ENCODE assay signal across 7 cellular contexts in genomic region chr16:49441366-49441780, GRCh38.
DNase-seq lines count a peak whose midpoint lies in the region; ATAC-seq and TF ChIP-seq lines count a peak whose summit lies in the region.

No MANE protein-coding gene starts in this region.

- ATAC-seq in GM18873 (IDR thresholded peaks at IDR 0.05; ENCODE audit: low FRiP score, unreplicated experiment), result peak; percentile 96
- peak; percentile 98 for ATAC-seq in HG02852 (IDR thresholded peaks at IDR 0.05; ENCODE audit: unreplicated experiment)
- ATAC-seq in lung (ENCODE audit: insufficient read depth, low FRiP score), result no peak
- ATAC-seq in stimulated activated naive CD8-positive, alpha-beta T cell treated with anti-CD3 and anti-CD28 coated beads, Interleukin-15, Interleukin-2, amounts not matched to agents 100 U/mL and 50 U/mL, for 24 hours, result peak; percentile 79

- DNase-seq in NOMO-1 treated with dmso at 0.1 percent for 144 hours (lab: John Stamatoyannopoulos, UW; ENCODE audit: unreplicated experiment) (peak; percentile 26), lung (ENCODE audit: low spot score) (peak; percentile 30), AG20443 (ENCODE audit: low spot score) (no peak)
- peak; percentile 51 for DNase-seq in activated naive CD4-positive, alpha-beta T cell treated with anti-CD3 and anti-CD28 coated beads, Interleukin-2, amount 50 U/mL, for 16 hours
- DNase-seq in stimulated activated naive CD8-positive, alpha-beta T cell treated with anti-CD3 and anti-CD28 coated beads, Interleukin-15, Interleukin-2, amounts not matched to agents 100 U/mL and 50 U/mL, for 24 hours, result peak; percentile 62

- peaks cover 0 to 11% of the 10 kb centered on the region in 2 donors for H3K4me1 ChIP-seq in lung (ENCODE audit: control insufficient read depth in 2 of 2, insufficient read depth in 2 of 2, low read length in 2 of 2)

- 6 to 15% methylated on average over 18 of the region's 18 CpGs for WGBS in lung, 2 donors

- no peak for TF ChIP-seq CTCF in lung (IDR thresholded peaks at IDR 0.05; ENCODE audit: control extremely low read depth, extremely low read depth)

- no peaks in the 10 kb centered on the region for H3K9me3 ChIP-seq in lung (ENCODE audit: control insufficient read depth in 2 of 2, insufficient read depth in 1 of 2, low read length in 1 of 2)

- H3K27ac ChIP-seq in lung (ENCODE audit: low read depth in 1 of 2, low read length in 1 of 2), result peak overlapping the region; percentile 17 to 68

- H3K4me3 ChIP-seq in lung, result no peak overlapping the region

- H3K27me3 ChIP-seq in lung (ENCODE audit: control insufficient read depth, insufficient read depth), result no peaks in the 10 kb centered on the region

- H3K36me3 ChIP-seq in lung (ENCODE audit: control insufficient read depth in 2 of 2, insufficient read depth in 2 of 2, low read length in 2 of 2), result no peaks in the 10 kb centered on the region
